ENCODE assay signal across 8 cellular contexts in the genomic region with DNA sequence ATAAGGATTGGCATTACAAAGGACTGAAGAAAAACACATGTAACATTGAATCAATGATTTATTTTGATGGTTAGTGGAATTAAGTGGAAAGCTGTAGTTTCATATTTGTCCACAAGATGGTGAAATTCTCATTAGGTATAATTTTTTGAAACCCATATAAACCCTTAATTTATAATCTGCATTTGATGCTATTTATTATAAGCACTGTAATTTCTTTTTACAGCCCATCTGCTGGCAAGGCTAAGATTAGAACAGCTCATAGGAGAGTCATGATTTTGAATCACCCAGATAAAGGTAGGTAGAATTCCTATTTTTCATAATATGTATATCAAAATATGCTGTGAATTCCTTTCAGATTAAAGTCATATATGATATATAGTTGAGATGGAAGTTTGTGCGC.
DNase-seq lines count a peak whose midpoint lies in the region; FAIRE-seq and TF ChIP-seq lines count a peak whose summit lies in the region.

No MANE protein-coding gene starts in this region.

- H3K4me3 ChIP-seq in AG04450 (ENCODE audit: low read depth, low read length) (no peak overlapping the region), GM23248 (no peak overlapping the region)

- peaks cover 39% of the 10 kb centered on the region for H3K36me3 Mint-ChIP-seq in type B pancreatic cell

- H3K9ac ChIP-seq in GM23248, result no peak overlapping the region

- no peaks in the 10 kb centered on the region for H3K27me3 ChIP-seq in AG04450 (ENCODE audit: control insufficient read depth, insufficient read depth, low read length)
- no peaks in the 10 kb centered on the region for H3K27me3 ChIP-seq in GM23248 (replicated peaks; ENCODE audit: insufficient read depth)

- DNase-seq in AG04450 (ENCODE audit: low read depth, low spot score) (no peak), GM23248 (peak; percentile 54), RKO (ENCODE audit: low spot score) (peak; percentile 51), frontal cortex (ENCODE audit: low spot score in 2 of 2) (peak in 1 of 2 donors; percentile 12), type B pancreatic cell (ENCODE audit: extremely low spot score, unreplicated experiment) (no peak), OCI-M2 (lab: John Stamatoyannopoulos, UW; ENCODE audit: unreplicated experiment) (no peak)
- no peak for DNase-seq in activated effector memory CD4-positive, alpha-beta T cell treated with anti-CD3 and anti-CD28 coated beads, Interleukin-2, amount 50 U/mL, for 16 hours
- DNase-seq in activated naive CD4-positive, alpha-beta T cell treated with anti-CD3 and anti-CD28 coated beads, Interleukin-2, amount 50 U/mL, for 16 hours, result no peak

- H3K79me2 ChIP-seq in GM23248 (ENCODE audit: insufficient read depth), result 0 out of 2 replicates have a peak, but pooled peaks cover 4% of the 10 kb centered on the region

- in situ Hi-C loops in GM23248 (cut with MboI), result loop anchor here (10.0 to 25.0 kb wide), 2 partner anchors 702 to 789 kb away; a partner anchor contains a TSS

- H4K20me1 ChIP-seq in GM23248 (ENCODE audit: insufficient read depth), result no peaks in the 10 kb centered on the region

- H3K36me3 ChIP-seq in GM23248 (ENCODE audit: low read depth), result 0 out of 2 replicates have a peak, but pooled peaks cover 13% of the 10 kb centered on the region

- H3K9me3 Mint-ChIP-seq in type B pancreatic cell, result peaks cover 2% of the 10 kb centered on the region

- no peak overlapping the region for H3K4me3 Mint-ChIP-seq in type B pancreatic cell

- H3F3A ChIP-seq in GM23248 (ENCODE audit: insufficient read depth), result no peaks in the 10 kb centered on the region

- peak; percentile 89 for FAIRE-seq in frontal cortex (lab: Jason Lieb, UNC)

- no peak overlapping the region for H3K27ac Mint-ChIP-seq in type B pancreatic cell

- 89 to 96% methylated on average over 1 of the region's 1 CpG for WGBS in GM23248 (ENCODE audit: low coverage in 1 of 2, low lambda C conversion rate in 2 of 2, missing lambda C conversion rate in 2 of 2), 2 experiments

- no peak overlapping the region for H2AFZ ChIP-seq in GM23248

- H3K27ac ChIP-seq in AG04450 (ENCODE audit: low read depth, low read length), result no peak overlapping the region
- H3K27ac ChIP-seq in GM23248, result no peak overlapping the region

- POLR2A ChIA-PET in AG04450 (lab: Yijun Ruan, JAX), result interaction anchor here (0.7 kb wide), 1 partner anchor 10 kb away, joined by 3 read pairs; no protein-coding TSS in a partner anchor

- no peak overlapping the region for H3K4me2 ChIP-seq in GM23248 (ENCODE audit: unreplicated experiment)

- CTCF ChIA-PET in AG04450 (lab: Charles Lee), result interaction anchor here (0.9 to 7.3 kb wide), 12 partner anchors 9 to 730 kb away, joined by 3 to 62 read pairs (median 4); no protein-coding TSS in a partner anchor

- TF ChIP-seq CTCF in AG04450 (IDR thresholded peaks at IDR 0.05; ENCODE audit: low read depth, low read length) (peak; percentile 59), type B pancreatic cell (conservative IDR thresholded peaks at IDR 0.05) (peak; percentile 81)

- H3K4me1 Mint-ChIP-seq in type B pancreatic cell (ENCODE audit: unreplicated experiment), result peaks cover 27% of the 10 kb centered on the region

- no peaks in the 10 kb centered on the region for H3K27me3 Mint-ChIP-seq in type B pancreatic cell

- no peaks in the 10 kb centered on the region for H3K9me3 ChIP-seq in AG04450 (ENCODE audit: control insufficient read depth, insufficient read depth, low read length)
- no peaks in the 10 kb centered on the region for H3K9me3 ChIP-seq in GM23248 (ENCODE audit: low read depth)

- no peaks in the 10 kb centered on the region for H3K9me2 ChIP-seq in GM23248 (ENCODE audit: insufficient read depth)

- H3K4me1 ChIP-seq in GM23248 (ENCODE audit: insufficient read depth), result no peaks in the 10 kb centered on the region

Comparison
In these comparisons a context has a peak if more than half of its experiments do, and no peak if none do; other contexts are left out.
1. DNase-seq: peak in GM23248 (single experiment) and RKO (single experiment); none in AG04450 (single experiment), type B pancreatic cell (single experiment), OCI-M2 (single experiment), activated effector memory CD4-positive, alpha-beta T cell treated with anti-CD3 and anti-CD28 coated beads, Interleukin-2, amount 50 U/mL, for 16 hours (single experiment) and activated naive CD4-positive, alpha-beta T cell treated with anti-CD3 and anti-CD28 coated beads, Interleukin-2, amount 50 U/mL, for 16 hours (single experiment).